In genomic region chr1:12195416-12195815, GRCh38 we compare ENCODE assay signal across 24 cellular contexts. TPM values are rescaled to one million over a fixed set of nuclear protein-coding genes. Genes with fewer than 3 reads are reported as not detected.
DNase-seq lines count a peak whose midpoint lies in the region; ATAC-seq and TF ChIP-seq lines count a peak whose summit lies in the region.
"Had no signal": no experiment of that assay in that cellular context is flagged by ENCODE, and none has a peak within 500 bp of the region (broad histone marks: within the 10 kb centered on the region; RNA-seq: fewer than 3 reads in every experiment).

No MANE protein-coding gene starts in this region.

- H3K27ac Mint-ChIP-seq in T-helper 1 cell treated with Interleukin-12 subunit alpha and Interleukin-12 subunit beta and Interleukin-4 antibody, amounts not matched to agents 30 μg/mL and 1 μg/mL, for 36 hours = peak overlapping the region; percentile 50
- H3K27ac Mint-ChIP-seq in CD8-positive, alpha-beta T cell = peak overlapping the region; percentile 25
- H3K27ac Mint-ChIP-seq in activated CD8-positive, alpha-beta T cell treated with anti-CD3 and anti-CD28 coated beads, Interleukin-2, amount 10 ng/mL, durations not matched to agents 7 days and 5 days = peak overlapping the region; percentile 60
- H3K27ac Mint-ChIP-seq in natural killer cell treated with Interleukin-12 subunit alpha and Interleukin-12 subunit beta and Interleukin-15 and Interleukin-18, amount 100 ng/mL, for 72 hours = peak overlapping the region; percentile 59 to 80
- H3K27ac Mint-ChIP-seq: mesothelial cell of epicardium had no signal

- no peaks in the 10 kb centered on the region for H3K9me3 Mint-ChIP-seq in T-helper 1 cell treated with Interleukin-12 subunit alpha and Interleukin-12 subunit beta and Interleukin-4 antibody, amounts not matched to agents 30 μg/mL and 1 μg/mL, for 36 hours
- H3K9me3 Mint-ChIP-seq in CD8-positive, alpha-beta T cell = no peaks in the 10 kb centered on the region
- no peaks in the 10 kb centered on the region for H3K9me3 Mint-ChIP-seq in activated CD8-positive, alpha-beta T cell treated with anti-CD3 and anti-CD28 coated beads, Interleukin-2, amount 10 ng/mL, durations not matched to agents 7 days and 5 days (ENCODE audit: insufficient read depth)
- no peaks in the 10 kb centered on the region for H3K9me3 Mint-ChIP-seq in natural killer cell treated with Interleukin-12 subunit alpha and Interleukin-12 subunit beta and Interleukin-15 and Interleukin-18, amount 100 ng/mL, for 72 hours
- H3K9me3 Mint-ChIP-seq: mesothelial cell of epicardium had no signal

- DNase-seq in T-helper 1 cell (no peak), cortex of kidney (lab: John Stamatoyannopoulos, UW) (no peak), hippocampal formation (lab: John Stamatoyannopoulos, UW) (no peak)
- no peak for DNase-seq in CD8-positive, alpha-beta T cell
- no peak for DNase-seq in activated CD8-positive, alpha-beta T cell treated with anti-CD3 and anti-CD28 coated beads, Interleukin-2, amount 10 ng/mL, durations not matched to agents 7 days and 5 days
- no peak for DNase-seq in natural killer cell treated with Interleukin-12 subunit alpha and Interleukin-12 subunit beta and Interleukin-15 and Interleukin-18, amount 100 ng/mL, for 72 hours (ENCODE audit: low spot score)
- DNase-seq: activated CD4-positive, alpha-beta T cell treated with anti-CD3 and anti-CD28 coated beads for 48 hours; EL; Kasumi-1; NCI-H1092 treated with DMSO at 0.1 percent for 48 hours; NCI-H2029 treated with DMSO at 0.1 percent for 48 hours; NCI-H510A; psoas muscle; stimulated activated CD4-positive, alpha-beta T cell treated with anti-CD3 and anti-CD28 coated beads, Interleukin-2, amount 100 ng/mL, for 48 hours; trophoblast cell had no signal

- no peaks in the 10 kb centered on the region for H3K27me3 Mint-ChIP-seq in T-helper 1 cell treated with Interleukin-12 subunit alpha and Interleukin-12 subunit beta and Interleukin-4 antibody, amounts not matched to agents 30 μg/mL and 1 μg/mL, for 36 hours (ENCODE audit: low read depth)
- H3K27me3 Mint-ChIP-seq in CD8-positive, alpha-beta T cell (ENCODE audit: low read depth) = no peaks in the 10 kb centered on the region
- no peaks in the 10 kb centered on the region for H3K27me3 Mint-ChIP-seq in activated CD8-positive, alpha-beta T cell treated with anti-CD3 and anti-CD28 coated beads, Interleukin-2, amount 10 ng/mL, durations not matched to agents 7 days and 5 days (ENCODE audit: low read depth)
- H3K27me3 Mint-ChIP-seq in natural killer cell treated with Interleukin-12 subunit alpha and Interleukin-12 subunit beta and Interleukin-15 and Interleukin-18, amount 100 ng/mL, for 72 hours = no peaks in the 10 kb centered on the region

- ATAC-seq in CD8-positive, alpha-beta T cell = no peak
- ATAC-seq in activated CD8-positive, alpha-beta T cell treated with anti-CD3 and anti-CD28 coated beads, Interleukin-2, amount 10 ng/mL, durations not matched to agents 7 days and 5 days = no peak
- no peak for ATAC-seq in natural killer cell treated with Interleukin-12 subunit alpha and Interleukin-12 subunit beta and Interleukin-15 and Interleukin-18, amount 100 ng/mL, for 72 hours
- no peak for ATAC-seq in GM21825 (IDR thresholded peaks at IDR 0.05; ENCODE audit: unreplicated experiment)
- ATAC-seq: left lobe of liver, psoas muscle had no signal

- H3K4me3 Mint-ChIP-seq in T-helper 1 cell treated with Interleukin-12 subunit alpha and Interleukin-12 subunit beta and Interleukin-4 antibody, amounts not matched to agents 30 μg/mL and 1 μg/mL, for 36 hours = no peak overlapping the region
- no peak overlapping the region for H3K4me3 Mint-ChIP-seq in CD8-positive, alpha-beta T cell
- H3K4me3 Mint-ChIP-seq in activated CD8-positive, alpha-beta T cell treated with anti-CD3 and anti-CD28 coated beads, Interleukin-2, amount 10 ng/mL, durations not matched to agents 7 days and 5 days = no peak overlapping the region
- no peak overlapping the region for H3K4me3 Mint-ChIP-seq in natural killer cell treated with Interleukin-12 subunit alpha and Interleukin-12 subunit beta and Interleukin-15 and Interleukin-18, amount 100 ng/mL, for 72 hours
- H3K4me3 Mint-ChIP-seq: mesothelial cell of epicardium had no signal

- no peak for TF ChIP-seq CTCF in CD8-positive, alpha-beta T cell (IDR thresholded peaks at IDR 0.05)

- peaks cover 31% of the 10 kb centered on the region for H3K4me1 Mint-ChIP-seq in T-helper 1 cell treated with Interleukin-12 subunit alpha and Interleukin-12 subunit beta and Interleukin-4 antibody, amounts not matched to agents 30 μg/mL and 1 μg/mL, for 36 hours (ENCODE audit: low read depth)
- H3K4me1 Mint-ChIP-seq in CD8-positive, alpha-beta T cell (ENCODE audit: low read depth) = peaks cover 6% of the 10 kb centered on the region
- peaks cover 67% of the 10 kb centered on the region for H3K4me1 Mint-ChIP-seq in activated CD8-positive, alpha-beta T cell treated with anti-CD3 and anti-CD28 coated beads, Interleukin-2, amount 10 ng/mL, durations not matched to agents 7 days and 5 days (ENCODE audit: low read depth)
- peaks cover 24 to 37% of the 10 kb centered on the region in 2 donors for H3K4me1 Mint-ChIP-seq in natural killer cell treated with Interleukin-12 subunit alpha and Interleukin-12 subunit beta and Interleukin-15 and Interleukin-18, amount 100 ng/mL, for 72 hours (ENCODE audit: low read depth in 2 of 2)

- POLR2A ChIA-PET in CD8-positive, alpha-beta T cell (lab: Charles Lee) = no interaction called here
- POLR2A ChIA-PET in activated CD8-positive, alpha-beta T cell treated with anti-CD3 and anti-CD28 coated beads, Interleukin-2, amount 10 ng/mL, durations not matched to agents 7 days and 5 days (lab: Charles Lee) = interaction anchor here (1.6 kb wide), 1 partner anchor 16 kb away, joined by 5 read pairs; no protein-coding TSS in a partner anchor

- H3K36me3 Mint-ChIP-seq in T-helper 1 cell treated with Interleukin-12 subunit alpha and Interleukin-12 subunit beta and Interleukin-4 antibody, amounts not matched to agents 30 μg/mL and 1 μg/mL, for 36 hours (ENCODE audit: low read depth) = peaks cover 51% of the 10 kb centered on the region
- H3K36me3 Mint-ChIP-seq in CD8-positive, alpha-beta T cell = peaks cover 65% of the 10 kb centered on the region
- H3K36me3 Mint-ChIP-seq in activated CD8-positive, alpha-beta T cell treated with anti-CD3 and anti-CD28 coated beads, Interleukin-2, amount 10 ng/mL, durations not matched to agents 7 days and 5 days (ENCODE audit: low read depth) = peaks cover 73% of the 10 kb centered on the region
- peaks cover 11% of the 10 kb centered on the region for H3K36me3 Mint-ChIP-seq in natural killer cell treated with Interleukin-12 subunit alpha and Interleukin-12 subunit beta and Interleukin-15 and Interleukin-18, amount 100 ng/mL, for 72 hours
- H3K36me3 Mint-ChIP-seq: mesothelial cell of epicardium had no signal

- H3K9me3 ChIP-seq in CD8-positive, alpha-beta T cell (ENCODE audit: low read length) = no peaks in the 10 kb centered on the region
- H3K9me3 ChIP-seq: HAP-1, psoas muscle had no signal

- CTCF ChIA-PET in CD8-positive, alpha-beta T cell (lab: Charles Lee) = interaction anchor here (1.1 to 29.3 kb wide), 2 partner anchors 14 to 73 kb away, joined by 3 to 674 read pairs; no protein-coding TSS in a partner anchor
- CTCF ChIA-PET in activated CD8-positive, alpha-beta T cell treated with anti-CD3 and anti-CD28 coated beads, Interleukin-2, amount 10 ng/mL, durations not matched to agents 7 days and 5 days (lab: Charles Lee) = interaction anchor here (1.2 kb wide), 1 partner anchor 15 kb away, joined by 4 read pairs; no protein-coding TSS in a partner anchor

- no peak overlapping the region for H3K4me3 ChIP-seq in CD8-positive, alpha-beta T cell (ENCODE audit: low read depth, low read length)
- H3K4me3 ChIP-seq: coronary artery, HAP-1, psoas muscle, skin epidermis had no signal

- peaks cover 20% of the 10 kb centered on the region for H3K36me3 ChIP-seq in CD8-positive, alpha-beta T cell (ENCODE audit: insufficient read depth, low read length)
- H3K36me3 ChIP-seq: HAP-1 had no signal

- H3K27ac ChIP-seq in CD8-positive, alpha-beta T cell (ENCODE audit: low read depth, low read length) = no peak overlapping the region
- H3K27ac ChIP-seq: 22Rv1, psoas muscle, RWPE1, skin epidermis had no signal

- intact Hi-C loops in CD8-positive, alpha-beta T cell (cut with DNase I, micrococcal nuclease) = loop anchor here in 1 of 2 experiments (2.0 kb wide), 1 partner anchor 15 kb away; no protein-coding TSS in a partner anchor

- H3K4me1 ChIP-seq in CD8-positive, alpha-beta T cell (ENCODE audit: insufficient read depth, low read length) = no peaks in the 10 kb centered on the region
- H3K4me1 ChIP-seq: HAP-1, psoas muscle had no signal

- H3K27me3 ChIP-seq in CD8-positive, alpha-beta T cell (ENCODE audit: insufficient read depth, low read length) = no peaks in the 10 kb centered on the region

RNA-seq across cellular contexts. Expression of gene TNFRSF1B, which starts 28.6 kb away (rescaled TPM):
- 100 to 1,000 TPM in 1 of 2 experiments, 10 to 100 TPM in 1; 82.6 to 100 TPM for total RNA-seq in CD8-positive, alpha-beta T cell
- total RNA-seq in activated CD8-positive, alpha-beta T cell treated with anti-CD3 and anti-CD28 coated beads, Interleukin-2, amount 10 ng/mL, durations not matched to agents 7 days and 5 days = 100 to 1,000 TPM; 274 to 284 TPM
- total RNA-seq in natural killer cell treated with Interleukin-12 subunit alpha and Interleukin-12 subunit beta and Interleukin-15 and Interleukin-18, amount 100 ng/mL, for 72 hours = 100 to 1,000 TPM; 452 to 479 TPM

RNA-seq across cellular contexts. Expression of gene VPS13D, which starts 34.4 kb away (rescaled TPM):
- 10 to 100 TPM; 55.8 to 58.7 TPM for total RNA-seq in CD8-positive, alpha-beta T cell
- 10 to 100 TPM; 32.5 to 39.9 TPM for total RNA-seq in activated CD8-positive, alpha-beta T cell treated with anti-CD3 and anti-CD28 coated beads, Interleukin-2, amount 10 ng/mL, durations not matched to agents 7 days and 5 days
- total RNA-seq in natural killer cell treated with Interleukin-12 subunit alpha and Interleukin-12 subunit beta and Interleukin-15 and Interleukin-18, amount 100 ng/mL, for 72 hours = 10 to 100 TPM; 41.8 to 71.7 TPM
